Comparison of ENCODE assay signal across 8 cellular contexts in the genomic region with DNA sequence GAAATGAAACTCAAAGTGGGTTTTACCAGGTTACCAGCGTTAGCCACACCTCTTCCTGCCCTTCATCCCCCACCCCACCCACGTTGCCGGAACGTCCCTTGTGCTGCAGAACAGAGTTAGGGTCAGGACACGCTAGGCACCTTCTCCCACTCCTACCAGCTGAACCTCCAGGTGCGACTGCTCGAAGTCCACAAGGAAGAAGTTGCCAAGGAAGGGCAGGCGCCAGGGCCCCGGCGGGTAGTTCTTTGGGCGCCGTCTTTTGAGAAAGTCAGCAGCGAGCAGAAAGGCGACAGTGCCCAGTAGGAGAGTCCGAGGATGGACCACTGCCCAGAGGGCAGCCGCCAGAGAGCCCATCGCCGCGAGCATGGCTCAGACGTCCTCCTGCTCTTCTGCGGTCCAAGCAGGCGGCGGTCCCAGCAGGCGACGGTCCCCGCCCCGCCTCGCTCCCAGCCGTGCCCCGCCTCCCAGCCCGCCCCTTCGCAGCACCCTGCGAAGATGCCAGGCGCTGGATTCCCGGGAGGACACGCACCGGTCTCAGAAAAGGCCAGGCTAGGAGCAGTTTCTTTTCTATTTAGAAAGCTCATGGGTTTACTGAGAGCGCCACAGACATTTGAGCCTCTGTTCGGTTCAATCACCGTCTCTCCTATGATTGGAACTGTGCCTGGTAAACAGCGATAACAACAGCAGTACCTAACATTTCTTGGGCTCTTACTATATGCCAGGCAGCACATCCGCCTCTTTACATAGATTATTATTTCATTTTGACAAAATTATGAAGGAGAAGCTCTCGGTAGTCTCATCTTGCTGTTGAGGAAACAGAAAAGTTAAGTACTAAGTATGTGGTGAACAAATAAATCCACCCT. TPM values are rescaled to one million over a fixed set of nuclear protein-coding genes. Genes with fewer than 3 reads are reported as not detected.
DNase-seq lines count a peak whose midpoint lies in the region; ATAC-seq, FAIRE-seq and TF ChIP-seq lines count a peak whose summit lies in the region.

A gene with protein sequence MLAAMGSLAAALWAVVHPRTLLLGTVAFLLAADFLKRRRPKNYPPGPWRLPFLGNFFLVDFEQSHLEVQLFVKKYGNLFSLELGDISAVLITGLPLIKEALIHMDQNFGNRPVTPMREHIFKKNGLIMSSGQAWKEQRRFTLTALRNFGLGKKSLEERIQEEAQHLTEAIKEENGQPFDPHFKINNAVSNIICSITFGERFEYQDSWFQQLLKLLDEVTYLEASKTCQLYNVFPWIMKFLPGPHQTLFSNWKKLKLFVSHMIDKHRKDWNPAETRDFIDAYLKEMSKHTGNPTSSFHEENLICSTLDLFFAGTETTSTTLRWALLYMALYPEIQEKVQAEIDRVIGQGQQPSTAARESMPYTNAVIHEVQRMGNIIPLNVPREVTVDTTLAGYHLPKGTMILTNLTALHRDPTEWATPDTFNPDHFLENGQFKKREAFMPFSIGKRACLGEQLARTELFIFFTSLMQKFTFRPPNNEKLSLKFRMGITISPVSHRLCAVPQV (minus strand): TSS at position 393 of the 863 bp plus-strand sequence. CDS start 27 bp downstream, at position 366.

- H3K27ac ChIP-seq in CD4-positive, CD25-positive, alpha-beta regulatory T cell (ENCODE audit: insufficient read depth, low read length, poor library complexity, severe bottlenecking): no peak within 1 kb of the TSS
- H3K27ac ChIP-seq in left lung: no peak within 1 kb of the TSS

- intact Hi-C loops in left lung (cut with DNase I): no loop called here

- peaks cover 0 to 19% of the 10 kb centered on the region in 2 experiments for H3K9me3 ChIP-seq in CD4-positive, CD25-positive, alpha-beta regulatory T cell (ENCODE audit: control insufficient read depth in 2 of 2, low read length in 2 of 2)
- H3K9me3 ChIP-seq in MG63 (peaks cover 12% of the 10 kb centered on the region), left lung (peaks cover 0 to 16% of the 10 kb centered on the region in 2 donors)

- H3K4me1 Mint-ChIP-seq in CD4-positive, CD25-positive, alpha-beta regulatory T cell: peaks cover 12 to 13% (median 13%) of the 10 kb centered on the region in 4 donors

- peak within 1 kb of the TSS; percentile 69 for H3K4me3 ChIP-seq in CD4-positive, CD25-positive, alpha-beta regulatory T cell (ENCODE audit: low read depth, low read length)
- H3K4me3 ChIP-seq in MG63 (peak within 1 kb of the TSS; percentile 29), WI38 (ENCODE audit: low read depth, low read length) (peak within 1 kb of the TSS; percentile 53), choroid plexus epithelial cell (ENCODE audit: low read depth, low read length) (peak within 1 kb of the TSS; percentile 50), left lung (peak within 1 kb of the TSS; percentile 31 to 44)

- ATAC-seq in CD4-positive, CD25-positive, alpha-beta regulatory T cell (ENCODE audit: low read depth in 2 of 2): peak; percentile 42 to 71
- ATAC-seq in GM21423 (IDR thresholded peaks at IDR 0.05; ENCODE audit: unreplicated experiment) (peak; percentile 82), left lung (peak; percentile 100)

- no peaks in the 10 kb centered on the region for H3K36me3 Mint-ChIP-seq in CD4-positive, CD25-positive, alpha-beta regulatory T cell

- H3K4me3 Mint-ChIP-seq in CD4-positive, CD25-positive, alpha-beta regulatory T cell: peak within 1 kb of the TSS; percentile 83 to 86 (median 84)

- peaks cover 4% of the 10 kb centered on the region for H3K4me1 ChIP-seq in CD4-positive, CD25-positive, alpha-beta regulatory T cell (ENCODE audit: control insufficient read depth, insufficient read depth, low read length, poor library complexity, severe bottlenecking)
- H3K4me1 ChIP-seq in left lung: peaks cover 0 to 12% of the 10 kb centered on the region in 2 donors

- peak in 1 of 3 donors; percentile 36 for DNase-seq in CD4-positive, CD25-positive, alpha-beta regulatory T cell
- DNase-seq in MG63 (peak; percentile 32), choroid plexus epithelial cell (ENCODE audit: low read depth) (peak; percentile 11), left lung (peak; percentile 58 to 91), GM12892 (ENCODE audit: insufficient read length) (no peak)
- peak; percentile 32 to 35 for DNase-seq in stimulated activated CD4-positive, alpha-beta T cell treated with anti-CD3 and anti-CD28 coated beads, Interleukin-2, amount 100 ng/mL, for 48 hours

- no peak for TF ChIP-seq POLR2A in GM12892 (IDR thresholded peaks at IDR 0.05; ENCODE audit: low read depth, low read length)

- H3K27me3 ChIP-seq in CD4-positive, CD25-positive, alpha-beta regulatory T cell (ENCODE audit: control insufficient read depth, insufficient read depth, low read length): peaks cover 22% of the 10 kb centered on the region
- peaks cover 16% of the 10 kb centered on the region for H3K27me3 ChIP-seq in MG63
- peaks cover 15 to 54% of the 10 kb centered on the region in 2 donors for H3K27me3 ChIP-seq in left lung

- FAIRE-seq in GM12892 (lab: Jason Lieb, UNC): no peak

- H3K27me3 Mint-ChIP-seq in CD4-positive, CD25-positive, alpha-beta regulatory T cell: peaks cover 44% of the 10 kb centered on the region

- H3K27ac Mint-ChIP-seq in CD4-positive, CD25-positive, alpha-beta regulatory T cell: peak within 1 kb of the TSS in 1 of 3 donors; percentile 68

- H3K36me3 ChIP-seq in CD4-positive, CD25-positive, alpha-beta regulatory T cell (ENCODE audit: control insufficient read depth, insufficient read depth, low read length): no peaks in the 10 kb centered on the region
- H3K36me3 ChIP-seq in MG63 (no peaks in the 10 kb centered on the region), left lung (no peaks in the 10 kb centered on the region)

- H3K9me3 Mint-ChIP-seq in CD4-positive, CD25-positive, alpha-beta regulatory T cell: peaks cover 0 to 18% (median 7%) of the 10 kb centered on the region in 7 donors

- TF ChIP-seq CTCF in WI38 (IDR thresholded peaks at IDR 0.05; ENCODE audit: low read depth, low read length) (no peak), choroid plexus epithelial cell (conservative IDR thresholded peaks at IDR 0.05; ENCODE audit: low read depth, low read length) (no peak), left lung (IDR thresholded peaks at IDR 0.05) (no peak)

RNA-seq across cellular contexts. Expression of the gene that starts here (rescaled TPM):
- not detected for total RNA-seq in CD4-positive, CD25-positive, alpha-beta regulatory T cell
- polyA plus RNA-seq in CD4-positive, CD25-positive, alpha-beta regulatory T cell: under 1 TPM in 2 of 4 donors, not detected in 2; 0.14 to 0.47 TPM
- not detected in 2 replicates for total RNA-seq in MG63 (2014; rRNA removed; shearing (Covaris generic); ENCODE audit: low replicate concordance)
- total RNA-seq in left lung: 1 to 10 TPM; 3.4 to 3.5 TPM
- not detected for polyA plus RNA-seq in GM12892 (2012; ENCODE audit: missing spikeins)

Comparison
In these comparisons a context has a peak if more than half of its experiments do, and no peak if none do; other contexts are left out.
1. Peak in ATAC-seq and H3K4me3 ChIP-seq in CD4-positive, CD25-positive, alpha-beta regulatory T cell; RNA of the gene not detected or under 1 TPM.
2. Peak in DNase-seq and H3K4me3 ChIP-seq in MG63; RNA of the gene not detected or under 1 TPM.